1 cellular context compared by ENCODE assay signal in genomic region chr22:17201285-17201945, GRCh38.
TF ChIP-seq lines count a peak whose summit lies in the region.

No MANE protein-coding gene starts in this region.

TF ChIP-seq in H1, 55 proteins besides CTCF, POLR2A, EP300 and RAD21:
- TF ChIP-seq CBX8 (IDR thresholded peaks at IDR 0.05; ENCODE audit: borderline replicate concordance, low read depth, low read length) (no peak), POU5F1 (IDR thresholded peaks at IDR 0.05; ENCODE audit: low read depth, low read length) (no peak), CHD1 (IDR thresholded peaks at IDR 0.05; ENCODE audit: low read depth, low read length) (no peak), YY1 (IDR thresholded peaks at IDR 0.05; ENCODE audit: low read depth, low read length) (no peak), SIX5 (IDR thresholded peaks at IDR 0.05; ENCODE audit: low read depth, low read length) (no peak), RBBP5 (IDR thresholded peaks at IDR 0.05; ENCODE audit: borderline replicate concordance, low read depth, low read length) (no peak), SIRT6 (IDR thresholded peaks at IDR 0.05; ENCODE audit: low read length) (no peak), EGR1 (IDR thresholded peaks at IDR 0.05; ENCODE audit: borderline replicate concordance, low read depth, low read length) (no peak), TBP (IDR thresholded peaks at IDR 0.05; ENCODE audit: low read depth, low read length) (no peak), POLR2AphosphoS5 (IDR thresholded peaks at IDR 0.05; ENCODE audit: low read depth, low read length) (no peak), TAF1 (IDR thresholded peaks at IDR 0.05; ENCODE audit: low read depth, low read length) (no peak), SUZ12 (IDR thresholded peaks at IDR 0.05; ENCODE audit: low read length) (no peak)
